8 cellular contexts compared by ENCODE assay signal in the genomic region with DNA sequence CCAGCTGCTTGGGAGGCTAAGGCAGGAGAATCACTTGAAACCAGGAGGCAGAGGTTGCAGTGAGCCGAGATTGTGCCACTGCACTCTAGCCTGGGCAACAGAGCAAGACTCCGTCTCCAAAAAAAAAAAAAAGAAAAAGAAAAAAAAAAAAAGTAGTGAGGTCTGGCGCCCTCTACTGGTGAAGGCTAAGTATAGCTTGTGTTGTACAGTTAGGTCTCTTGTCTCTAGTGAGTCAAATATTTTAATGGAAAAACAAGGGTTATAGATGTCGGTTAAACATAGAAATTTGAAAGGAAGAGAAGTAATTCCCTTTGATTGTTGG. TPM values are rescaled to one million over a fixed set of nuclear protein-coding genes. Genes with fewer than 3 reads are reported as not detected.
DNase-seq lines count a peak whose midpoint lies in the region; ATAC-seq, FAIRE-seq and TF ChIP-seq lines count a peak whose summit lies in the region.
"Not testable (repeated sequence)": the region's sequence is repeated elsewhere in the genome, so short reads cannot be mapped to it uniquely, and the experiment has no call there.

No MANE protein-coding gene starts in this region.

- peaks cover 40% of the 10 kb centered on the region for H3K4me1 Mint-ChIP-seq in activated T-helper 17 cell treated with anti-CD3 and anti-CD28 coated beads, Interleukin-2, amount 50 U/mL, for 72 hours

- not testable (repeated sequence) for H3K27me3 Mint-ChIP-seq in activated T-helper 17 cell treated with anti-CD3 and anti-CD28 coated beads, Interleukin-2, amount 50 U/mL, for 72 hours

- not testable (repeated sequence) for H3K9ac ChIP-seq in keratinocyte (ENCODE audit: control insufficient read depth, extremely low read depth, insufficient read depth, low read length)

- WGBS in psoas muscle, 3 donors: 1 to 7% (median 2%) methylated on average over 3 to 4 of the region's 4 CpGs

- in situ Hi-C loops in ACHN (cut with HindIII; ENCODE audit: low pct_ligation_motif_present, low pct_unique_long_range_greater_than_20kb, low sequenced_read_pairs): not testable (repeated sequence)

- peak overlapping the region; percentile 24 for H3K4me3 Mint-ChIP-seq in activated T-helper 17 cell treated with anti-CD3 and anti-CD28 coated beads, Interleukin-2, amount 50 U/mL, for 72 hours

- DNase-seq in ACHN: peak; percentile 24
- DNase-seq in GM12865 (ENCODE audit: low read depth): peak; percentile 41
- peak; percentile 69 for DNase-seq in NAMALWA (ENCODE audit: low spot score)
- DNase-seq in RKO (ENCODE audit: low spot score): peak; percentile 62
- peak in 2 of 3 donors; percentile 11 to 12 for DNase-seq in effector memory CD4-positive, alpha-beta T cell
- not testable (repeated sequence) for DNase-seq in keratinocyte (ENCODE audit: low read depth, low spot score); psoas muscle

- intact Hi-C loops in psoas muscle (cut with DNase I): loop anchor here (2.0 to 10.0 kb wide), 4 partner anchors 28 to 463 kb away; no protein-coding TSS in a partner anchor

- not testable (repeated sequence) for H3K4me2 ChIP-seq in keratinocyte (ENCODE audit: control insufficient read depth, extremely low read depth, insufficient read depth, low read depth, low read length)

- peak; percentile 47 for TF ChIP-seq CTCF in GM12865 (IDR thresholded peaks at IDR 0.05; ENCODE audit: insufficient read depth, low read depth, low read length, missing control alignments)
- peak in 2 of 3 experiments; percentile 56 to 69 for TF ChIP-seq CTCF in keratinocyte (optimal IDR thresholded peaks at IDR 0.05 in 1 of 3, IDR thresholded peaks at IDR 0.05 in 1 of 3, conservative IDR thresholded peaks at IDR 0.05 in 1 of 3; ENCODE audit: extremely low read depth in 1 of 3, insufficient read depth in 2 of 3, low read length in 3 of 3)
- TF ChIP-seq CTCF in psoas muscle (IDR thresholded peaks at IDR 0.05): peak; percentile 92

- ATAC-seq in activated T-helper 17 cell treated with anti-CD3 and anti-CD28 coated beads, Interleukin-2, amount 50 U/mL, for 72 hours (replicated peaks): not testable (repeated sequence)
- ATAC-seq in psoas muscle: peak; percentile 63 to 76 (median 74)

- peak; percentile 34 for FAIRE-seq in keratinocyte (lab: Jason Lieb, UNC)

- not testable (repeated sequence) for H3K4me3 ChIP-seq in GM12865 (ENCODE audit: low read depth, low read length); effector memory CD4-positive, alpha-beta T cell (ENCODE audit: insufficient read depth, low read depth, low read length, poor library complexity, severe bottlenecking); keratinocyte (ENCODE audit: control insufficient read depth in 2 of 3, extremely low read depth in 1 of 3, insufficient read depth in 2 of 3, low read depth in 1 of 3, low read length in 3 of 3); psoas muscle

- H3K36me3 ChIP-seq in effector memory CD4-positive, alpha-beta T cell (ENCODE audit: control insufficient read depth, insufficient read depth, low read length); keratinocyte (ENCODE audit: control insufficient read depth in 2 of 2, extremely low read depth in 1 of 2, insufficient read depth in 2 of 2, low read length in 2 of 2); psoas muscle (ENCODE audit: insufficient read depth in 1 of 2, low read depth in 1 of 2): not testable (repeated sequence)

- not testable (repeated sequence) for H3K9me3 Mint-ChIP-seq in activated T-helper 17 cell treated with anti-CD3 and anti-CD28 coated beads, Interleukin-2, amount 50 U/mL, for 72 hours

- peaks cover 87% of the 10 kb centered on the region for H3K79me2 ChIP-seq in keratinocyte (ENCODE audit: control insufficient read depth, insufficient read depth, low read length)

- not testable (repeated sequence) for H2AFZ ChIP-seq in keratinocyte (ENCODE audit: control insufficient read depth, low read length)

- not testable (repeated sequence) for H3K27me3 ChIP-seq in effector memory CD4-positive, alpha-beta T cell (replicated peaks; ENCODE audit: control insufficient read depth, insufficient read depth, low read length, poor library complexity, severe bottlenecking); keratinocyte (ENCODE audit: control insufficient read depth, extremely low read depth, insufficient read depth, low read length); psoas muscle (ENCODE audit: insufficient read depth in 3 of 3, low read length in 2 of 3)

- H3K4me1 ChIP-seq in effector memory CD4-positive, alpha-beta T cell (ENCODE audit: control insufficient read depth, insufficient read depth, low read length, poor library complexity, severe bottlenecking): peaks cover 12% of the 10 kb centered on the region
- not testable (repeated sequence) for H3K4me1 ChIP-seq in keratinocyte (ENCODE audit: control insufficient read depth, extremely low read depth, insufficient read depth, low read length)
- H3K4me1 ChIP-seq in psoas muscle: peaks cover 33% of the 10 kb centered on the region

- H3K9me3 ChIP-seq in effector memory CD4-positive, alpha-beta T cell (ENCODE audit: control insufficient read depth, low read length); keratinocyte (ENCODE audit: control insufficient read depth, low read depth, low read length); psoas muscle: not testable (repeated sequence)

- not testable (repeated sequence) for H3K36me3 Mint-ChIP-seq in activated T-helper 17 cell treated with anti-CD3 and anti-CD28 coated beads, Interleukin-2, amount 50 U/mL, for 72 hours (ENCODE audit: low read depth)

- H3K27ac Mint-ChIP-seq in activated T-helper 17 cell treated with anti-CD3 and anti-CD28 coated beads, Interleukin-2, amount 50 U/mL, for 72 hours: peak overlapping the region; percentile 29

- dilution Hi-C loops in keratinocyte (cut with MboI; ENCODE audit: extremely low pct_ligation_motif_present, low sequenced_read_pairs): not testable (repeated sequence)

- not testable (repeated sequence) for H3K9me1 ChIP-seq in keratinocyte (ENCODE audit: control insufficient read depth, extremely low read depth, insufficient read depth, low read length)

- H4K20me1 ChIP-seq in keratinocyte (ENCODE audit: control insufficient read depth, extremely low read depth, insufficient read depth, low read length): peaks cover 25% of the 10 kb centered on the region

- not testable (repeated sequence) for H3K27ac ChIP-seq in effector memory CD4-positive, alpha-beta T cell (ENCODE audit: insufficient read depth, low read length, poor library complexity, severe bottlenecking); keratinocyte (ENCODE audit: control insufficient read depth, insufficient read depth, low read length)
- H3K27ac ChIP-seq in psoas muscle: peak overlapping the region; percentile 3

RNA-seq across cellular contexts. Expression of gene USP9X, which starts 29.8 kb away (rescaled TPM):
- 10 to 100 TPM; 49.3 to 63.3 TPM for total RNA-seq in activated T-helper 17 cell treated with anti-CD3 and anti-CD28 coated beads, Interleukin-2, amount 50 U/mL, for 72 hours
- polyA plus RNA-seq in keratinocyte: 30.0 to 44.8 TPM (median 42.3 TPM) in 3 replicates
- polyA plus RNA-seq in keratinocyte (2011; ENCODE audit: low read depth): 59.7 TPM
- 21.3 and 40.9 TPM in 2 replicates for polyA plus RNA-seq in keratinocyte (2011; cell fraction: cytosol; rRNA removed)
- 67.1 and 73.7 TPM in 2 replicates for polyA plus RNA-seq in keratinocyte (2011; cell fraction: nucleus; rRNA removed)
- polyA plus RNA-seq in keratinocyte (2012; ENCODE audit: low replicate concordance): 32.6 and 44.1 TPM in 2 replicates
- polyA minus RNA-seq in keratinocyte: 198 to 330 TPM (median 260 TPM) in 3 replicates
- polyA minus RNA-seq in keratinocyte (2011; cell fraction: cytosol; rRNA and poly(A)+ RNA removed): 70.8 TPM
- 287 and 513 TPM in 2 replicates for polyA minus RNA-seq in keratinocyte (2011; cell fraction: nucleus; rRNA and poly(A)+ RNA removed)
- total RNA-seq in psoas muscle: 100 to 1,000 TPM in 3 of 4 donors, 10 to 100 TPM in 1; 87.4 to 138 (median 127) TPM
- 10 to 100 TPM; 19.4 to 44.9 (median 24.6) TPM for polyA plus RNA-seq in psoas muscle
